Comparison of ENCODE assay signal across 8 cellular contexts in the genomic region with DNA sequence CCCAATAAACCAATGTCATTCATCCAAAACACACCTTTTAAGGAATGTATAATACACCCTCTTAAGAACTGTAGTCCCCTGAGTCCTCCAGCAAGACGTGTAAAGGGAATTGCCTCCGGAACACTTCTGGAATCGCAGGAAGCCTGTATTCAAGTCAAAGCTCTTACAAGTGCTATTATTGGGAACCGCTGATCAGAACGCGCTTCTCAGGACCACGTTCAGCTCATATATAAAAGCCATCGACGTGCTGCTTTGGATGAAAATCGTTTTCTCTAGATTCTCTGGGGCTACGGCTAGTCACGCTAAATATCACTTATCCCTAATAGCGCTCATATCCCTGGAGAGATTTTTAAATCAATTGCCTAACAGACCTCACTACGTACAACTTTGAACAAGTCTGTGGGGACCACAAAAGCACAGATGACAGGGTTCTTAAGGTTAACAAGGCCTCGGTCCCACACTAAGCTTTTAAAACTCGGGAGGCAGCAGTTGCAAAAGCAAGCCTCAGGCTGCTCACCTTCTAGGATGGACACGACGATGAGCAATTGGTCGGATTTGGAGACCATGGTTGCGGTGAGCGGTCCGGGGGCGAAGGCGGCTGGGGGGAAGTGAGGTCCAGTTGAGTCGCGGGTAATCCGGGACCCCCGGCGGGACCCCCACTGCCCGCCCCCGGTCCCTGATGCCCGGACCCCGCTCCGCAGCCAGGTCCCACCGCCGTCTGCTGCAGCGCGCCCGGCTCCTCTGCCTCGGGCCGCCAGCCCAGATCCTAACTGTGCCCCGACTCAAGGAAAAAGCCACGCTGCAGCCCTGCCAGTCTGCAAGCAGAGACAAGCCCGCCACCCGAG. TPM values are rescaled to one million over a fixed set of nuclear protein-coding genes. Genes with fewer than 3 reads are reported as not detected.
DNase-seq lines count a peak whose midpoint lies in the region; ATAC-seq and TF ChIP-seq lines count a peak whose summit lies in the region.

No MANE protein-coding gene starts in this region.

- TF ChIP-seq EP300 in ovary (IDR thresholded peaks at IDR 0.05), result no peak

- intact Hi-C loops in activated CD4-positive, alpha-beta memory T cell treated with anti-CD3 and anti-CD28 coated beads for 36 hours (cut with micrococcal nuclease), result loop anchor here (1.0 kb wide), 7 partner anchors 16 to 648 kb away; a partner anchor contains a TSS
- intact Hi-C loops in ovary (cut with DNase I), result loop anchor here in 2 of 4 donors (1.0 to 5.0 kb wide), 2 partner anchors 90 kb away; a partner anchor contains a TSS

- H3K27me3 ChIP-seq in ovary, result no peaks in the 10 kb centered on the region

- H3K27ac Mint-ChIP-seq in activated CD4-positive, alpha-beta memory T cell treated with anti-CD3 and anti-CD28 coated beads for 36 hours, result no peak overlapping the region

- peaks cover 5% of the 10 kb centered on the region for H3K36me3 Mint-ChIP-seq in activated CD4-positive, alpha-beta memory T cell treated with anti-CD3 and anti-CD28 coated beads for 36 hours

- no peak for TF ChIP-seq CTCF in ovary (IDR thresholded peaks at IDR 0.05)

- peak; percentile 21 for ATAC-seq in GM21723 (IDR thresholded peaks at IDR 0.05; ENCODE audit: unreplicated experiment)

- CTCF ChIA-PET in activated CD4-positive, alpha-beta memory T cell treated with anti-CD3 and anti-CD28 coated beads for 36 hours (lab: Charles Lee), result interaction anchor here (0.6 to 2.9 kb wide), 30 partner anchors 9 to 250 kb away, joined by 3 to 33 read pairs (median 4); a partner anchor contains a TSS

- peaks cover 3% of the 10 kb centered on the region for H3K4me1 ChIP-seq in ovary (ENCODE audit: insufficient read depth)

- 0 to 1% (median 1%) methylated on average over 28 to 45 of the region's 45 CpGs for WGBS in ovary, 3 donors

- POLR2A ChIA-PET in activated CD4-positive, alpha-beta memory T cell treated with anti-CD3 and anti-CD28 coated beads for 36 hours (lab: Charles Lee), result interaction anchor here (0.9 to 2.8 kb wide), 19 partner anchors 10 to 713 kb away, joined by 3 to 69 read pairs (median 6); a partner anchor contains a TSS

- no peaks in the 10 kb centered on the region for H3K27me3 Mint-ChIP-seq in activated CD4-positive, alpha-beta memory T cell treated with anti-CD3 and anti-CD28 coated beads for 36 hours

- DNase-seq in SHP77 (lab: John Stamatoyannopoulos, UW) (peak; percentile 5 to 6), SHP77 treated with DMSO at 0.1 percent for 48 hours (lab: John Stamatoyannopoulos, UW) (no peak), globus pallidus (ENCODE audit: low spot score) (peak; percentile 41), ovary (no peak)
- DNase-seq in Jurkat, Clone E6-1 (ENCODE audit: low read depth, low spot score), result peak; percentile 15
- peak; percentile 42 for DNase-seq in activated CD4-positive, alpha-beta memory T cell treated with anti-CD3 and anti-CD28 coated beads for 36 hours
- no peak for DNase-seq in NK-92 treated with Interleukin-12 subunit alpha and Interleukin-12 subunit beta, amount 100 ng/mL, for 24 hours (lab: John Stamatoyannopoulos, UW)

- H3K9me3 Mint-ChIP-seq in activated CD4-positive, alpha-beta memory T cell treated with anti-CD3 and anti-CD28 coated beads for 36 hours, result no peaks in the 10 kb centered on the region

- TF ChIP-seq POLR2A in ovary (IDR thresholded peaks at IDR 0.05), result no peak

- no peak overlapping the region for H3K4me3 Mint-ChIP-seq in activated CD4-positive, alpha-beta memory T cell treated with anti-CD3 and anti-CD28 coated beads for 36 hours

- peak overlapping the region; percentile 93 for H3K4me3 ChIP-seq in Jurkat, Clone E6-1 (ENCODE audit: low read length)
- H3K4me3 ChIP-seq in ovary, result peak overlapping the region; percentile 74

- H3K27ac ChIP-seq in ovary, result peak overlapping the region; percentile 72 to 79

- H3K4me1 Mint-ChIP-seq in activated CD4-positive, alpha-beta memory T cell treated with anti-CD3 and anti-CD28 coated beads for 36 hours (ENCODE audit: low read depth), result peaks cover 34% of the 10 kb centered on the region

- no peaks in the 10 kb centered on the region for H3K9me3 ChIP-seq in ovary

- H3K36me3 ChIP-seq in ovary, result no peaks in the 10 kb centered on the region

RNA-seq across cellular contexts. Expression of a gene that starts 0.5 kb away (rescaled TPM):
- polyA plus RNA-seq in Jurkat, Clone E6-1 (2012; ENCODE audit: insufficient read depth, insufficient read length), result 13.6 TPM
- 10 to 100 TPM; 31.7 to 33.2 TPM for total RNA-seq in activated CD4-positive, alpha-beta memory T cell treated with anti-CD3 and anti-CD28 coated beads for 36 hours
- 10 to 100 TPM; 20.9 to 33.0 (median 30.7) TPM for total RNA-seq in ovary
- 10 to 100 TPM; 15.3 to 17.8 TPM for polyA plus RNA-seq in ovary

Comparison
In these comparisons a context has a peak if more than half of its experiments do, and no peak if none do; other contexts are left out.
1. DNase-seq: peak in SHP77 (2 of 2), Jurkat, Clone E6-1 (single experiment), activated CD4-positive, alpha-beta memory T cell treated with anti-CD3 and anti-CD28 coated beads for 36 hours (single experiment) and globus pallidus (single experiment); none in SHP77 treated with DMSO at 0.1 percent for 48 hours (single experiment), ovary (0 of 5) and NK-92 treated with Interleukin-12 subunit alpha and Interleukin-12 subunit beta, amount 100 ng/mL, for 24 hours (single experiment).